Comparison of ENCODE assay signal across 13 cellular contexts in genomic region chr5:74127377-74128338, GRCh38.
A peak's percentile ranks its signal among the peaks of the same experiment; 100 is the strongest.
DNase-seq lines count a peak whose midpoint lies in the region; ATAC-seq, FAIRE-seq and TF ChIP-seq lines count a peak whose summit lies in the region.
"Had no signal": no experiment of that assay in that cellular context is flagged by ENCODE, and none has a peak within 500 bp of the region (broad histone marks: within the 10 kb centered on the region; RNA-seq: fewer than 3 reads in every experiment).

No MANE protein-coding gene starts in this region.

- no peak overlapping the region for H3K4me3 ChIP-seq in heart left ventricle
- H3K4me3 ChIP-seq: ascending aorta, SJSA1, upper lobe of left lung had no signal

- ATAC-seq in heart left ventricle, result peak; percentile 14 to 86 (median 68)
- ATAC-seq in Right ventricle myocardium superior (ENCODE audit: poor library complexity), result no peak
- no peak for ATAC-seq in GM18520 (IDR thresholded peaks at IDR 0.05; ENCODE audit: unreplicated experiment)

- TF ChIP-seq POLR2A in heart left ventricle (IDR thresholded peaks at IDR 0.05), result no peak

- 43 to 52% (median 45%) methylated on average over 9 of the region's 9 CpGs for WGBS in heart left ventricle, 4 donors

- DNase-seq in heart left ventricle (peak in 2 of 5 donors; percentile 27 to 29), Right ventricle myocardium superior (no peak), SW480 (ENCODE audit: low spot score) (peak; percentile 23), iPS-NIHi7 (ENCODE audit: extremely low spot score) (peak; percentile 33), urothelium cell line (ENCODE audit: low spot score) (peak; percentile 55), GOT3 (lab: John Stamatoyannopoulos, UW) (no peak), foreskin melanocyte (no peak)
- DNase-seq: CD4-positive, CD25-positive, alpha-beta regulatory T cell; occipital lobe; upper lobe of left lung had no signal

- H3K36me3 ChIP-seq in heart left ventricle, result no peaks in the 10 kb centered on the region
- H3K36me3 ChIP-seq: ascending aorta, SJSA1, upper lobe of left lung had no signal

- H3K27me3 ChIP-seq in heart left ventricle, result no peaks in the 10 kb centered on the region
- H3K27me3 ChIP-seq: ascending aorta, SJSA1, upper lobe of left lung had no signal

- intact Hi-C loops in heart left ventricle (cut with DNase I) (loop anchor here in 1 of 10 donors (1.0 to 10.0 kb wide), 2 partner anchors 74 to 517 kb away; partner anchors contain the start of gene ENC1), Right ventricle myocardium superior (cut with DNase I) (no loop called here)

- peaks cover 0 to 25% (median 12%) of the 10 kb centered on the region in 12 donors for H3K4me1 ChIP-seq in heart left ventricle
- H3K4me1 ChIP-seq: ascending aorta had no signal

- no peak for FAIRE-seq in urothelium cell line (lab: Jason Lieb, UNC)

- H3K9me3 ChIP-seq in heart left ventricle, result no peaks in the 10 kb centered on the region
- H3K9me3 ChIP-seq: ascending aorta, SJSA1, upper lobe of left lung had no signal

- TF ChIP-seq CTCF in heart left ventricle (IDR thresholded peaks at IDR 0.05), result peak in 1 of 12 donors; percentile 6

- H3K27ac ChIP-seq in heart left ventricle, result peak overlapping the region in 1 of 12 donors; percentile 13
- H3K27ac ChIP-seq: ascending aorta, SJSA1, upper lobe of left lung had no signal

Comparison
In these comparisons a context has a peak if more than half of its experiments do, and no peak if none do; other contexts are left out.
1. ATAC-seq: peak in heart left ventricle (4 of 4); none in Right ventricle myocardium superior (single experiment) and GM18520 (single experiment).
2. DNase-seq: peak in SW480 (single experiment), iPS-NIHi7 (single experiment) and urothelium cell line (single experiment); none in Right ventricle myocardium superior (single experiment), GOT3 (single experiment) and foreskin melanocyte (single experiment).